ENCODE assay signal across 8 cellular contexts in the genomic region with DNA sequence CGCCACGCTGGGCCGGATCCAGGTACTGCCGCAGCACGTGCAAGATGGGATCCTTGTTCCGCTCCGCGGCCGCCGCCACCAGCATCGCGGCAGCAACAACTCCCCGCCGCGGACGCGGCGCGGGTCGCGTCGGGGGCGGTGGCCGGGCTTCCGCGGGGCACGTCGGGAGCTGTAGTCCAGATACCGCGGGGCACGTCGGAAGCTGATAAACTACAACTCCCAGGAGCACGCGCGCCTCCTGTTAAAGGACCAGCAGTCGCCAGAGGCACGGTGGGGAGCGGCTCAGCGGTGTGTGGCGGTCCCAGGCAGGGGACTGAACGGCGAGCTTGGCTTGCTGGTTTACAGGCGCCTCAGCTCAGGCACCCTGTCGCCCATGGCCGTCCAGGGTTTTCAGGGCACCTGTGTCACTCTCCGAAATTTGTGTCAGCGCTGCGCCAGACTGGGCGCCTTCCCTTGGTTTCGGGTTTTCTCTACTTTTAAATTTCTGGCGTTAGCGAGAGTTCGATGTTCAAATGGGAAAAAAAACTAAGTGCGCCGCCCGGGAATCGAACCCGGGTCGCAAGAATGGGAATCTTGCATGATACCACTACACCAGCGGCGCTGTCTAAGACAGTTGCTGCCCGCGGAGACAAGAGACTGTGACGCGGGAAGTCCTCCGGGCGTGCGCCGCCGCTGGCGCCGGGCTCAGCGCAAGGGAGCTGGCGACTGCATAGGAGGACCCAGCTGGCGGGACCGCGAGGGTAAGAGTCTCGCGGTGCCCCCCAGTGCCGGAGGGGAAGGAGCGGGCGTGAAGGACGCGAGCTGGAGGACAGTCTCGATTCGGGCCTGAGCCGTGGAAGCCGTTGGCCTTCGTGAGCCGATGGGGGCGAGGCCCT. TPM values are rescaled to one million over a fixed set of nuclear protein-coding genes. Genes with fewer than 3 reads are reported as not detected.
DNase-seq lines count a peak whose midpoint lies in the region; ATAC-seq and TF ChIP-seq lines count a peak whose summit lies in the region.

A gene (minus strand): TSS at position 100 of the 875 bp plus-strand sequence. CDS start 15 bp downstream, at position 85.

- POLR2A ChIA-PET in activated B cell treated with CpG ODN at 0.5 μM for 24 hours (lab: Charles Lee) = interaction anchor here (0.5 to 2.0 kb wide), 17 partner anchors 12 to 1519 kb away, joined by 3 to 14 read pairs (median 4); a partner anchor contains a TSS

- CTCF ChIA-PET in activated B cell treated with CpG ODN at 0.5 μM for 24 hours (lab: Charles Lee) = interaction anchor here (1.2 kb wide), 1 partner anchor 57 kb away, joined by 3 read pairs; no protein-coding TSS in a partner anchor

- H3K4me1 Mint-ChIP-seq in activated B cell treated with CpG ODN at 0.5 μM for 24 hours = peaks cover 30% of the 10 kb centered on the region

- H3K36me3 ChIP-seq in spleen = peaks cover 0 to 30% (median 17%) of the 10 kb centered on the region in 6 donors

- H3K27me3 Mint-ChIP-seq in activated B cell treated with CpG ODN at 0.5 μM for 24 hours = no peaks in the 10 kb centered on the region

- H3K27ac Mint-ChIP-seq in activated B cell treated with CpG ODN at 0.5 μM for 24 hours = peak within 1 kb of the TSS; percentile 97

- H3K9me3 ChIP-seq in spleen = no peaks in the 10 kb centered on the region

- peak within 1 kb of the TSS; percentile 95 for H3K4me3 Mint-ChIP-seq in activated B cell treated with CpG ODN at 0.5 μM for 24 hours

- no peak for TF ChIP-seq CTCF in AG09319 (IDR thresholded peaks at IDR 0.05; ENCODE audit: low read depth, low read length)
- no peak for TF ChIP-seq CTCF in activated B cell treated with CpG ODN at 0.5 μM for 24 hours (IDR thresholded peaks at IDR 0.05)
- TF ChIP-seq CTCF in cardiac fibroblast (IDR thresholded peaks at IDR 0.05; ENCODE audit: low read depth, low read length) = no peak
- peak in 4 of 11 experiments; percentile 28 to 38 (median 34) for TF ChIP-seq CTCF in spleen (IDR thresholded peaks at IDR 0.05 in 8 of 11, conservative IDR thresholded peaks at IDR 0.05 in 3 of 11)

- intact Hi-C loops in activated B cell treated with CpG ODN at 0.5 μM for 24 hours (cut with micrococcal nuclease) (loop anchor here (1.0 to 2.0 kb wide), 9 partner anchors 13 to 235 kb away; a partner anchor contains a TSS), spleen (cut with DNase I; ENCODE audit: low total_unique reads) (no loop called here)

- TF ChIP-seq POLR2A in spleen (IDR thresholded peaks at IDR 0.05) = peak in 1 of 3 donors; percentile 20

- H3K36me3 Mint-ChIP-seq in activated B cell treated with CpG ODN at 0.5 μM for 24 hours (ENCODE audit: low read depth) = peaks cover 6% of the 10 kb centered on the region

- ATAC-seq in GM19023 (IDR thresholded peaks at IDR 0.05; ENCODE audit: unreplicated experiment) (peak; percentile 63), HG03196 (IDR thresholded peaks at IDR 0.05; ENCODE audit: unreplicated experiment) (peak; percentile 62), activated B cell treated with CpG ODN at 0.5 μM for 24 hours (ENCODE audit: low read depth) (peak; percentile 82)

- H3K4me1 ChIP-seq in spleen = peaks cover 17 to 65% (median 40%) of the 10 kb centered on the region in 6 donors

- peak; percentile 78 for DNase-seq in AG09319 (ENCODE audit: extremely low read depth, low read depth)
- DNase-seq in NCI-H345 (lab: John Stamatoyannopoulos, UW) = peak; percentile 96
- DNase-seq in activated B cell treated with CpG ODN at 0.5 μM for 24 hours = peak; percentile 91
- DNase-seq in cardiac fibroblast (ENCODE audit: low read depth in 2 of 2) = peak; percentile 95 to 96
- DNase-seq in iris pigment epithelial cell (ENCODE audit: low read depth) = peak; percentile 94
- peak; percentile 99 for DNase-seq in spleen

- H3K27me3 ChIP-seq in spleen (replicated peaks in 1 of 7) = peaks cover 0 to 4% (median 0%) of the 10 kb centered on the region in 7 donors

- no peaks in the 10 kb centered on the region for H3K9me3 Mint-ChIP-seq in activated B cell treated with CpG ODN at 0.5 μM for 24 hours

- H3K27ac ChIP-seq in spleen = peak within 1 kb of the TSS; percentile 93 to 98 (median 95)

- H3K4me3 ChIP-seq in cardiac fibroblast (replicated peaks in 1 of 2; ENCODE audit: low read depth in 2 of 2, low read length in 2 of 2) (peak within 1 kb of the TSS; percentile 75 to 81), spleen (peak within 1 kb of the TSS; percentile 66 to 98 (median 85))

- 0% methylated on average over 38 to 91 of the region's 91 CpGs for WGBS in spleen, 5 donors

RNA-seq across cellular contexts. Expression of the gene that starts here (rescaled TPM):
- total RNA-seq in activated B cell treated with CpG ODN at 0.5 μM for 24 hours = 48.7 and 49.9 TPM in 2 replicates
- total RNA-seq in spleen = 10 to 100 TPM; 39.6 to 78.4 (median 46.0) TPM
- 100 to 1,000 TPM; 114 to 165 (median 133) TPM for polyA plus RNA-seq in spleen

Comparison
In these comparisons a context has a peak if more than half of its experiments do, and no peak if none do; other contexts are left out.
1. Peak in every context shown above with its lines: DNase-seq, ATAC-seq, H3K4me3 ChIP-seq and H3K27ac ChIP-seq.